ENCODE assay signal across 32 cellular contexts in the genomic region with DNA sequence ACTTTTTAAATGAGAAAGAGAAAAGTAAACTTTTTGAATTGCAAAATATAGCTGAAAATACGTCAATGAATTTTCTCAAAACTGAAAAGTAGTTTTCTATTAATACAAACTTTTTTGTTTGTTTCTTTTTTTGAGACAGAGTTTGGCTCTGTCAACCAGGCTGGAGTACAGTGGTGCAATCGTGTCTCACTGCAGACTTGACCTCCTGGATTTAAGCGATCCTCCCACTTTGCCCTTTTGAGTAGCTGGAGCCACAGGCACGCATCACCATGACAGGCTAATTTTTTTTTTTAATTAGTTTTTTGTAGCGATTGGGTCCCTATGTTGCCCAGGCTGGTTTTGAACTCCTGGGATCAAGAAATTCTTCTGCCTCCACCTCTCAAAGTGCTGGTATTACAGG.
"Had no signal": no experiment of that assay in that cellular context is flagged by ENCODE, and none has a peak within 500 bp of the region (broad histone marks: within the 10 kb centered on the region; RNA-seq: fewer than 3 reads in every experiment).

No MANE protein-coding gene starts in this region.

- DNase-seq: activated B cell treated with CpG ODN at 0.5 μM for 24 hours; activated CD4-positive, alpha-beta memory T cell treated with anti-CD3 and anti-CD28 coated beads for 36 hours; activated CD4-positive, alpha-beta T cell treated with anti-CD3 and anti-CD28 coated beads for 4 hours; activated CD4-positive, alpha-beta T cell treated with anti-CD3 and anti-CD28 coated beads, Interleukin-2, amount 10 ng/mL, durations not matched to agents 24 days and 14 days; activated CD4-positive, alpha-beta T cell treated with anti-CD3 and anti-CD28 coated beads, Interleukin-2, amount 50 U/mL, for 1 hour; activated CD4-positive, alpha-beta T cell treated with anti-CD3 and anti-CD28 coated beads, Interleukin-2, amount 50 U/mL, for 4 hours; activated CD4-positive, CD25-positive, alpha-beta regulatory T cell treated with anti-CD3 and anti-CD28 coated beads, Interleukin-2, amount 50 U/mL, for 72 hours; activated CD8-positive, alpha-beta memory T cell treated with anti-CD3 and anti-CD28 coated beads, Interleukin-2, amount 50 U/mL, for 4 hours; activated CD8-positive, alpha-beta T cell treated with anti-CD3 and anti-CD28 coated beads for 36 hours; activated effector memory CD4-positive, alpha-beta T cell treated with anti-CD3 and anti-CD28 coated beads, Interleukin-2, amount 50 U/mL, for 16 hours; activated gamma-delta T cell treated with Interleukin-2 at 50 U/mL for 16 hours; activated naive CD4-positive, alpha-beta T cell; activated naive CD4-positive, alpha-beta T cell treated with anti-CD3 and anti-CD28 coated beads for 36 hours; activated naive CD4-positive, alpha-beta T cell treated with anti-CD3 and anti-CD28 coated beads, Interleukin-2, amount 50 U/mL, for 16 hours; activated naive CD8-positive, alpha-beta T cell treated with anti-CD3 and anti-CD28 coated beads for 36 hours; activated T-cell treated with anti-CD3 and anti-CD28 coated beads for 4 hours; activated T-cell treated with anti-CD3 and anti-CD28 coated beads, Interleukin-2, amount 50 U/mL, for 1 hour; activated T-cell treated with anti-CD3 and anti-CD28 coated beads, Interleukin-2, amount 50 U/mL, for 4 hours; activated T-cell treated with anti-CD3 and anti-CD28 coated beads, Interleukin-2, amount 50 U/mL, for 72 hours; adrenal gland; amniotic stem cell; aorta; body of pancreas; brain microvascular endothelial cell; central memory CD4-positive, alpha-beta T cell; T-helper 1 cell; T-helper 2 cell; T-helper 9 cell had no signal

- H3K9me3 ChIP-seq: adrenal gland, body of pancreas, breast epithelium had no signal

- H3K4me3 ChIP-seq: adrenal gland, body of pancreas, breast epithelium had no signal

- H3K36me3 ChIP-seq: adrenal gland, brain microvascular endothelial cell, breast epithelium had no signal

- H3K27ac ChIP-seq: adrenal gland, body of pancreas, brain microvascular endothelial cell, breast epithelium, VCaP had no signal

- H3K27me3 ChIP-seq: adrenal gland, body of pancreas, brain microvascular endothelial cell, breast epithelium had no signal

- H3K4me1 ChIP-seq: adrenal gland, body of pancreas, breast epithelium had no signal

- ATAC-seq: activated CD8-positive, alpha-beta T cell treated with anti-CD3 and anti-CD28 coated beads for 36 hours; activated naive CD4-positive, alpha-beta T cell treated with anti-CD3 and anti-CD28 coated beads, Interleukin-2, amount 50 U/mL, for 72 hours; activated T-cell treated with anti-CD3 and anti-CD28 coated beads, Interleukin-2, amount 50 U/mL, for 4 hours; activated T-cell treated with anti-CD3 and anti-CD28 coated beads, Interleukin-2, amount 50 U/mL, for 72 hours; activated T-helper 17 cell treated with anti-CD3 and anti-CD28 coated beads, Interleukin-2, amount 50 U/mL, for 72 hours; body of pancreas had no signal
